Comparison of ENCODE assay signal across 1 cellular context in genomic region chr3:138944842-138945645, GRCh38.
TF ChIP-seq lines count a peak whose summit lies in the region.

No MANE protein-coding gene starts in this region.

TF ChIP-seq in H1, 55 proteins besides CTCF, POLR2A, EP300 and RAD21 (continued from another document):
- TF ChIP-seq ATF2 (IDR thresholded peaks at IDR 0.05; ENCODE audit: low read length): no peak
- no peak for TF ChIP-seq TAF7 (optimal IDR thresholded peaks at IDR 0.05; ENCODE audit: borderline replicate concordance, low read depth, low read length)
- TF ChIP-seq, protein P1, sequence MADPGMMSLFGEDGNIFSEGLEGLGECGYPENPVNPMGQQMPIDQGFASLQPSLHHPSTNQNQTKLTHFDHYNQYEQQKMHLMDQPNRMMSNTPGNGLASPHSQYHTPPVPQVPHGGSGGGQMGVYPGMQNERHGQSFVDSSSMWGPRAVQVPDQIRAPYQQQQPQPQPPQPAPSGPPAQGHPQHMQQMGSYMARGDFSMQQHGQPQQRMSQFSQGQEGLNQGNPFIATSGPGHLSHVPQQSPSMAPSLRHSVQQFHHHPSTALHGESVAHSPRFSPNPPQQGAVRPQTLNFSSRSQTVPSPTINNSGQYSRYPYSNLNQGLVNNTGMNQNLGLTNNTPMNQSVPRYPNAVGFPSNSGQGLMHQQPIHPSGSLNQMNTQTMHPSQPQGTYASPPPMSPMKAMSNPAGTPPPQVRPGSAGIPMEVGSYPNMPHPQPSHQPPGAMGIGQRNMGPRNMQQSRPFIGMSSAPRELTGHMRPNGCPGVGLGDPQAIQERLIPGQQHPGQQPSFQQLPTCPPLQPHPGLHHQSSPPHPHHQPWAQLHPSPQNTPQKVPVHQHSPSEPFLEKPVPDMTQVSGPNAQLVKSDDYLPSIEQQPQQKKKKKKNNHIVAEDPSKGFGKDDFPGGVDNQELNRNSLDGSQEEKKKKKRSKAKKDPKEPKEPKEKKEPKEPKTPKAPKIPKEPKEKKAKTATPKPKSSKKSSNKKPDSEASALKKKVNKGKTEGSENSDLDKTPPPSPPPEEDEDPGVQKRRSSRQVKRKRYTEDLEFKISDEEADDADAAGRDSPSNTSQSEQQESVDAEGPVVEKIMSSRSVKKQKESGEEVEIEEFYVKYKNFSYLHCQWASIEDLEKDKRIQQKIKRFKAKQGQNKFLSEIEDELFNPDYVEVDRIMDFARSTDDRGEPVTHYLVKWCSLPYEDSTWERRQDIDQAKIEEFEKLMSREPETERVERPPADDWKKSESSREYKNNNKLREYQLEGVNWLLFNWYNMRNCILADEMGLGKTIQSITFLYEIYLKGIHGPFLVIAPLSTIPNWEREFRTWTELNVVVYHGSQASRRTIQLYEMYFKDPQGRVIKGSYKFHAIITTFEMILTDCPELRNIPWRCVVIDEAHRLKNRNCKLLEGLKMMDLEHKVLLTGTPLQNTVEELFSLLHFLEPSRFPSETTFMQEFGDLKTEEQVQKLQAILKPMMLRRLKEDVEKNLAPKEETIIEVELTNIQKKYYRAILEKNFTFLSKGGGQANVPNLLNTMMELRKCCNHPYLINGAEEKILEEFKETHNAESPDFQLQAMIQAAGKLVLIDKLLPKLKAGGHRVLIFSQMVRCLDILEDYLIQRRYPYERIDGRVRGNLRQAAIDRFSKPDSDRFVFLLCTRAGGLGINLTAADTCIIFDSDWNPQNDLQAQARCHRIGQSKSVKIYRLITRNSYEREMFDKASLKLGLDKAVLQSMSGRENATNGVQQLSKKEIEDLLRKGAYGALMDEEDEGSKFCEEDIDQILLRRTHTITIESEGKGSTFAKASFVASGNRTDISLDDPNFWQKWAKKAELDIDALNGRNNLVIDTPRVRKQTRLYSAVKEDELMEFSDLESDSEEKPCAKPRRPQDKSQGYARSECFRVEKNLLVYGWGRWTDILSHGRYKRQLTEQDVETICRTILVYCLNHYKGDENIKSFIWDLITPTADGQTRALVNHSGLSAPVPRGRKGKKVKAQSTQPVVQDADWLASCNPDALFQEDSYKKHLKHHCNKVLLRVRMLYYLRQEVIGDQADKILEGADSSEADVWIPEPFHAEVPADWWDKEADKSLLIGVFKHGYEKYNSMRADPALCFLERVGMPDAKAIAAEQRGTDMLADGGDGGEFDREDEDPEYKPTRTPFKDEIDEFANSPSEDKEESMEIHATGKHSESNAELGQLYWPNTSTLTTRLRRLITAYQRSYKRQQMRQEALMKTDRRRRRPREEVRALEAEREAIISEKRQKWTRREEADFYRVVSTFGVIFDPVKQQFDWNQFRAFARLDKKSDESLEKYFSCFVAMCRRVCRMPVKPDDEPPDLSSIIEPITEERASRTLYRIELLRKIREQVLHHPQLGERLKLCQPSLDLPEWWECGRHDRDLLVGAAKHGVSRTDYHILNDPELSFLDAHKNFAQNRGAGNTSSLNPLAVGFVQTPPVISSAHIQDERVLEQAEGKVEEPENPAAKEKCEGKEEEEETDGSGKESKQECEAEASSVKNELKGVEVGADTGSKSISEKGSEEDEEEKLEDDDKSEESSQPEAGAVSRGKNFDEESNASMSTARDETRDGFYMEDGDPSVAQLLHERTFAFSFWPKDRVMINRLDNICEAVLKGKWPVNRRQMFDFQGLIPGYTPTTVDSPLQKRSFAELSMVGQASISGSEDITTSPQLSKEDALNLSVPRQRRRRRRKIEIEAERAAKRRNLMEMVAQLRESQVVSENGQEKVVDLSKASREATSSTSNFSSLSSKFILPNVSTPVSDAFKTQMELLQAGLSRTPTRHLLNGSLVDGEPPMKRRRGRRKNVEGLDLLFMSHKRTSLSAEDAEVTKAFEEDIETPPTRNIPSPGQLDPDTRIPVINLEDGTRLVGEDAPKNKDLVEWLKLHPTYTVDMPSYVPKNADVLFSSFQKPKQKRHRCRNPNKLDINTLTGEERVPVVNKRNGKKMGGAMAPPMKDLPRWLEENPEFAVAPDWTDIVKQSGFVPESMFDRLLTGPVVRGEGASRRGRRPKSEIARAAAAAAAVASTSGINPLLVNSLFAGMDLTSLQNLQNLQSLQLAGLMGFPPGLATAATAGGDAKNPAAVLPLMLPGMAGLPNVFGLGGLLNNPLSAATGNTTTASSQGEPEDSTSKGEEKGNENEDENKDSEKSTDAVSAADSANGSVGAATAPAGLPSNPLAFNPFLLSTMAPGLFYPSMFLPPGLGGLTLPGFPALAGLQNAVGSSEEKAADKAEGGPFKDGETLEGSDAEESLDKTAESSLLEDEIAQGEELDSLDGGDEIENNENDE (IDR thresholded peaks at IDR 0.05; ENCODE audit: insufficient replicate concordance, low read length): no peak
- peak; percentile 84 for TF ChIP-seq EZH2 (IDR thresholded peaks at IDR 0.05; ENCODE audit: low read depth, low read length, severe bottlenecking)
- peak; percentile 79 for TF ChIP-seq CREB1 (IDR thresholded peaks at IDR 0.05)
- no peak for TF ChIP-seq GTF2F1 (IDR thresholded peaks at IDR 0.05; ENCODE audit: borderline replicate concordance, low read depth, low read length)
- TF ChIP-seq RNF2 (IDR thresholded peaks at IDR 0.05; ENCODE audit: borderline replicate concordance, low read depth, low read length, missing control alignments, poor library complexity, severe bottlenecking): peak; percentile 75
- 0 out of 2 replicates have a peak, but pooled peaks have one; percentile 21 for TF ChIP-seq PHF8 (conservative IDR thresholded peaks at IDR 0.05; ENCODE audit: low read depth, low read length)
- TF ChIP-seq KDM4A (IDR thresholded peaks at IDR 0.05; ENCODE audit: low read depth, low read length, severe bottlenecking): peak; percentile 67
- peak; percentile 96 for TF ChIP-seq E2F6 (IDR thresholded peaks at IDR 0.05)
- no peak; the same call in 1 of the 2 replicates for TF ChIP-seq RBBP5 (IDR thresholded peaks at IDR 0.05; ENCODE audit: borderline replicate concordance, low read depth, low read length)
- TF ChIP-seq, protein P2, sequence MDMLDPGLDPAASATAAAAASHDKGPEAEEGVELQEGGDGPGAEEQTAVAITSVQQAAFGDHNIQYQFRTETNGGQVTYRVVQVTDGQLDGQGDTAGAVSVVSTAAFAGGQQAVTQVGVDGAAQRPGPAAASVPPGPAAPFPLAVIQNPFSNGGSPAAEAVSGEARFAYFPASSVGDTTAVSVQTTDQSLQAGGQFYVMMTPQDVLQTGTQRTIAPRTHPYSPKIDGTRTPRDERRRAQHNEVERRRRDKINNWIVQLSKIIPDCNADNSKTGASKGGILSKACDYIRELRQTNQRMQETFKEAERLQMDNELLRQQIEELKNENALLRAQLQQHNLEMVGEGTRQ (IDR thresholded peaks at IDR 0.05; ENCODE audit: low read length): no peak
- no peak for TF ChIP-seq GABPA (IDR thresholded peaks at IDR 0.05; ENCODE audit: borderline replicate concordance, insufficient read depth, low read length)
- TF ChIP-seq YY1 (IDR thresholded peaks at IDR 0.05; ENCODE audit: low read depth, low read length): no peak
- TF ChIP-seq JUN (IDR thresholded peaks at IDR 0.05; ENCODE audit: low read depth, low read length): no peak
- no peak for TF ChIP-seq NANOG (IDR thresholded peaks at IDR 0.05; ENCODE audit: insufficient read depth, low read depth, low read length, poor library complexity, severe bottlenecking)
- peak; percentile 66 for TF ChIP-seq ASH2L (IDR thresholded peaks at IDR 0.05; ENCODE audit: low read length)
- no peak for TF ChIP-seq SP2 (IDR thresholded peaks at IDR 0.05; ENCODE audit: low read length)
- TF ChIP-seq TEAD4 (IDR thresholded peaks at IDR 0.05; ENCODE audit: low read depth, low read length): peak; percentile 27; the same call in 1 of the 2 replicates
- no peak for TF ChIP-seq KDM1A (IDR thresholded peaks at IDR 0.05; ENCODE audit: borderline replicate concordance, low read length)
- no peak for TF ChIP-seq MAFK (IDR thresholded peaks at IDR 0.05; ENCODE audit: low read depth, low read length)
- 0 out of 4 replicates have a peak, but pooled peaks of 1 of the 2 experiments have one; percentile 10 for TF ChIP-seq SIN3A (conservative IDR thresholded peaks at IDR 0.05 in 1 of 2, IDR thresholded peaks at IDR 0.05 in 1 of 2; ENCODE audit: low read depth in 1 of 2, low read length in 2 of 2)
- no peak for TF ChIP-seq RXRA (IDR thresholded peaks at IDR 0.05; ENCODE audit: insufficient read depth, low read depth, low read length)
- TF ChIP-seq SUZ12 (IDR thresholded peaks at IDR 0.05; ENCODE audit: low read length): peak; percentile 86
- TF ChIP-seq KDM5A (IDR thresholded peaks at IDR 0.05; ENCODE audit: low read length): no peak
- TF ChIP-seq EGR1 (IDR thresholded peaks at IDR 0.05; ENCODE audit: borderline replicate concordance, low read depth, low read length): no peak
- no peak for TF ChIP-seq CEBPB (IDR thresholded peaks at IDR 0.05; ENCODE audit: low read depth, low read length)
- peak; percentile 81; the same call in 1 of the 2 replicates for TF ChIP-seq CBX8 (IDR thresholded peaks at IDR 0.05; ENCODE audit: borderline replicate concordance, low read depth, low read length)
- no peak for TF ChIP-seq SRF (IDR thresholded peaks at IDR 0.05; ENCODE audit: low read depth, low read length)
- TF ChIP-seq FOSL1 (IDR thresholded peaks at IDR 0.05; ENCODE audit: insufficient read depth, low read depth, low read length): no peak
- TF ChIP-seq SIRT6 (IDR thresholded peaks at IDR 0.05; ENCODE audit: low read length): no peak
- TF ChIP-seq CBX5 (IDR thresholded peaks at IDR 0.05; ENCODE audit: low read depth, low read length): no peak
- no peak; a peak in 1 of 4 replicates for TF ChIP-seq HDAC2 (IDR thresholded peaks at IDR 0.05; ENCODE audit: borderline replicate concordance in 1 of 2, low read depth in 2 of 2, low read length in 2 of 2)
- no peak for TF ChIP-seq SAP30 (IDR thresholded peaks at IDR 0.05; ENCODE audit: insufficient read depth, insufficient replicate concordance, low read length)
- no peak for TF ChIP-seq RFX5 (IDR thresholded peaks at IDR 0.05; ENCODE audit: borderline replicate concordance, low read depth, low read length)
- TF ChIP-seq BRCA1 (IDR thresholded peaks at IDR 0.05; ENCODE audit: low read depth, low read length): no peak
- no peak for TF ChIP-seq BACH1 (IDR thresholded peaks at IDR 0.05; ENCODE audit: low read length)
- no peak for TF ChIP-seq JUND (IDR thresholded peaks at IDR 0.05; ENCODE audit: low read length)
- TF ChIP-seq CTBP2 (IDR thresholded peaks at IDR 0.05; ENCODE audit: borderline replicate concordance, insufficient read depth, insufficient read length, low read length): peak; percentile 96
- TF ChIP-seq POLR2AphosphoS5 (IDR thresholded peaks at IDR 0.05; ENCODE audit: low read depth, low read length): no peak
- TF ChIP-seq MAX (IDR thresholded peaks at IDR 0.05): peak; percentile 97
- no peak for TF ChIP-seq CHD2 (IDR thresholded peaks at IDR 0.05; ENCODE audit: low read length)
- no peak for TF ChIP-seq POU5F1 (IDR thresholded peaks at IDR 0.05; ENCODE audit: low read depth, low read length)
